16 cellular contexts compared by ENCODE assay signal in the genomic region with DNA sequence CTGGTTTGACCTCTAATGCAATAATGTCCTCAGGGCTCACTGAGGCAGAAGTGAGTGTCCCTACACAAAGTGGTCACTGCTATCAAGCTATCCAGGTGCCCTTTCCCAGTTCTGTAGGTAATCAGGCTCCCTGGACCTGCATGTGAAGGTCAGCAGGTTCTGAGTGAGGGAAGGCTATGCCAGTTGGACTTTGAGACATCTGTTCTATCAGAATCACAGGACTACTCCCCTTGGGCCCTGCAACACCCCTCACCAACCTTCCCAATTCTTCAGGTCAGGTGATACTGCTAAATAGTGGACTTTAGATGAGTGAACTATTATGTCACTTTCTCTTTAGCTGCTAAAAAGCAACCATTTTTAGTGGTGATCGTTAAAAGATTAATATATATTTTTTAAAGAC. TPM values are rescaled to one million over a fixed set of nuclear protein-coding genes. Genes with fewer than 3 reads are reported as not detected.
DNase-seq lines count a peak whose midpoint lies in the region; ATAC-seq and TF ChIP-seq lines count a peak whose summit lies in the region.
"Had no signal": no experiment of that assay in that cellular context is flagged by ENCODE, and none has a peak within 500 bp of the region (broad histone marks: within the 10 kb centered on the region; RNA-seq: fewer than 3 reads in every experiment).

No MANE protein-coding gene starts in this region.

- peak overlapping the region; percentile 95 for H3K27ac Mint-ChIP-seq in nephron progenitor cell
- H3K27ac Mint-ChIP-seq in activated CD8-positive, alpha-beta memory T cell treated with anti-CD3 and anti-CD28 coated beads, Interleukin-2, amount 10 ng/mL, durations not matched to agents 7 days and 5 days: no peak overlapping the region
- H3K27ac Mint-ChIP-seq: CD14-positive monocyte had no signal

- H3K4me1 ChIP-seq in IMR-90 (ENCODE audit: control insufficient read depth, insufficient read depth, low read length) (peaks cover 8% of the 10 kb centered on the region), esophagus (ENCODE audit: control insufficient read depth in 2 of 2, insufficient read depth in 2 of 2, low read length in 1 of 2) (no peaks in the 10 kb centered on the region), hepatocyte (ENCODE audit: insufficient read depth) (peaks cover 4% of the 10 kb centered on the region), testis (peaks cover 15% of the 10 kb centered on the region)
- H3K4me1 ChIP-seq: BLaER1, HAP-1 had no signal

- no peaks in the 10 kb centered on the region for H3K9me3 Mint-ChIP-seq in nephron progenitor cell
- H3K9me3 Mint-ChIP-seq in activated CD8-positive, alpha-beta memory T cell treated with anti-CD3 and anti-CD28 coated beads, Interleukin-2, amount 10 ng/mL, durations not matched to agents 7 days and 5 days (ENCODE audit: low read depth): no peaks in the 10 kb centered on the region
- H3K9me3 Mint-ChIP-seq: CD14-positive monocyte; CD4-positive, alpha-beta memory T cell had no signal

- H3K79me1 ChIP-seq in IMR-90 (ENCODE audit: low read depth in 1 of 2, low read length in 2 of 2): peaks cover 10 to 46% of the 10 kb centered on the region in 2 experiments

- no peak overlapping the region for H4K5ac ChIP-seq in IMR-90 (ENCODE audit: low read depth, low read length)

- H3K9me1 ChIP-seq in IMR-90 (ENCODE audit: insufficient read depth, low read length): peaks cover 21% of the 10 kb centered on the region

- H2AK9ac ChIP-seq in IMR-90 (replicated peaks; ENCODE audit: low read depth, low read length, poor library complexity): no peak overlapping the region

- H3K4ac ChIP-seq in IMR-90 (ENCODE audit: low read depth, low read length): peak overlapping the region; percentile 62; the same call in 1 of the 2 replicates

- H4K20me1 ChIP-seq in IMR-90 (ENCODE audit: insufficient read depth, low read length): peaks cover 15% of the 10 kb centered on the region; the same call in 1 of the 2 replicates
- no peaks in the 10 kb centered on the region for H4K20me1 ChIP-seq in hepatocyte (ENCODE audit: insufficient read depth, poor library complexity, severe bottlenecking)
- H4K20me1 ChIP-seq: BLaER1 had no signal

- no peak for TF ChIP-seq CTCF in IMR-90 (conservative IDR thresholded peaks at IDR 0.05; ENCODE audit: low read depth, low read length)
- TF ChIP-seq CTCF in hepatocyte (IDR thresholded peaks at IDR 0.05; ENCODE audit: poor library complexity): no peak
- no peak for TF ChIP-seq CTCF in nephron progenitor cell (IDR thresholded peaks at IDR 0.05)
- no peak for TF ChIP-seq CTCF in testis (IDR thresholded peaks at IDR 0.05)

- H3K4me3 ChIP-seq in IMR-90 (ENCODE audit: insufficient read depth, low read depth, low read length) (no peak overlapping the region), esophagus (ENCODE audit: low read depth in 1 of 2, low read length in 2 of 2) (no peak overlapping the region), hepatocyte (no peak overlapping the region), testis (no peak overlapping the region)
- H3K4me3 ChIP-seq: BLaER1, GM23248, HAP-1 had no signal

- peaks cover 21% of the 10 kb centered on the region for H3K4me1 Mint-ChIP-seq in nephron progenitor cell
- peaks cover 21% of the 10 kb centered on the region for H3K4me1 Mint-ChIP-seq in activated CD8-positive, alpha-beta memory T cell treated with anti-CD3 and anti-CD28 coated beads, Interleukin-2, amount 10 ng/mL, durations not matched to agents 7 days and 5 days

- in situ Hi-C loops in IMR-90 (cut with MboI; ENCODE audit: low sequenced_read_pairs): no loop called here

- H4K91ac ChIP-seq in IMR-90 (ENCODE audit: insufficient read depth, low read depth, low read length): no peak overlapping the region

- H3K4me2 ChIP-seq in IMR-90 (ENCODE audit: low read depth, low read length) (no peak overlapping the region; the same call in 1 of the 2 replicates), hepatocyte (no peak overlapping the region)
- H3K4me2 ChIP-seq: BLaER1 had no signal

- no peak overlapping the region for H3K14ac ChIP-seq in IMR-90 (replicated peaks; ENCODE audit: low read depth, low read length)

- ATAC-seq in IMR-90 (ENCODE audit: low read depth) (no peak), esophagus mucosa (no peak)
- no peak for ATAC-seq in activated CD8-positive, alpha-beta memory T cell treated with anti-CD3 and anti-CD28 coated beads, Interleukin-2, amount 10 ng/mL, durations not matched to agents 7 days and 5 days

- H2BK120ac ChIP-seq in IMR-90 (ENCODE audit: low read depth, low read length): no peak overlapping the region

- H3K79me2 ChIP-seq in hepatocyte: no peaks in the 10 kb centered on the region

- CTCF ChIA-PET in IMR-90 (lab: Yijun Ruan, JAX): no interaction called here
- CTCF ChIA-PET in activated CD8-positive, alpha-beta memory T cell treated with anti-CD3 and anti-CD28 coated beads, Interleukin-2, amount 10 ng/mL, durations not matched to agents 7 days and 5 days (lab: Charles Lee): interaction anchor here (1.1 kb wide), 1 partner anchor 30 kb away, joined by 3 read pairs; no protein-coding TSS in a partner anchor

- no peak overlapping the region for H2BK5ac ChIP-seq in IMR-90 (ENCODE audit: low read depth, low read length, poor library complexity, severe bottlenecking)

- no peak overlapping the region for H3K23ac ChIP-seq in IMR-90 (ENCODE audit: low read depth, low read length)

- H3K27me3 ChIP-seq in IMR-90 (ENCODE audit: control insufficient read depth, insufficient read depth, low read length) (no peaks in the 10 kb centered on the region), esophagus (ENCODE audit: control insufficient read depth in 1 of 2, insufficient read depth in 2 of 2, low read length in 2 of 2) (no peaks in the 10 kb centered on the region), hepatocyte (no peaks in the 10 kb centered on the region), testis (no peaks in the 10 kb centered on the region)
- H3K27me3 ChIP-seq: BLaER1 had no signal

- TF ChIP-seq POLR2A in IMR-90 (IDR thresholded peaks at IDR 0.05; ENCODE audit: low read depth, low read length) (no peak), testis (IDR thresholded peaks at IDR 0.05) (no peak)

- no TSS peak for BruUV-seq in IMR-90 (replicated peaks; lab: Mats Ljungman, UMichigan)

- H2BK20ac ChIP-seq in IMR-90 (ENCODE audit: low read depth, low read length): peak overlapping the region; percentile 11; the same call in 1 of the 2 replicates

- no peak overlapping the region for H4K8ac ChIP-seq in IMR-90 (ENCODE audit: low read depth in 2 of 2, low read length in 2 of 2)

- H3K9ac ChIP-seq in IMR-90 (ENCODE audit: low read depth, low read length): no peak overlapping the region
- H3K9ac ChIP-seq: BLaER1, GM23248 had no signal

- DNase-seq in IMR-90: no peak
- DNase-seq in hepatocyte (ENCODE audit: low spot score): peak; percentile 12
- DNase-seq in nephron progenitor cell: no peak
- no peak for DNase-seq in testis
- no peak for DNase-seq in stimulated activated CD4-positive, alpha-beta T cell treated with anti-CD3 and anti-CD28 coated beads, Interleukin-4, amount 100 ng/mL, for 4 hours
- DNase-seq in activated CD8-positive, alpha-beta memory T cell treated with anti-CD3 and anti-CD28 coated beads, Interleukin-2, amount 10 ng/mL, durations not matched to agents 7 days and 5 days: no peak
- DNase-seq: 8988T; CD4-positive, alpha-beta memory T cell; DMS79 treated with DMSO at 0.1 percent for 48 hours; GF-D8; GM23248 had no signal

- H3K36me3 Mint-ChIP-seq in nephron progenitor cell (ENCODE audit: low read depth): peaks cover 60% of the 10 kb centered on the region
- H3K36me3 Mint-ChIP-seq in activated CD8-positive, alpha-beta memory T cell treated with anti-CD3 and anti-CD28 coated beads, Interleukin-2, amount 10 ng/mL, durations not matched to agents 7 days and 5 days: peaks cover 44% of the 10 kb centered on the region

- 0 out of 3 replicates have a peak overlapping the region, but pooled peaks have one; percentile 32 for H2BK15ac ChIP-seq in IMR-90 (ENCODE audit: low read depth, low read length)

- dilution Hi-C loops in IMR-90 (cut with HindIII; ENCODE audit: low sequenced_read_pairs, unreplicated experiment): no loop called here

- POLR2A ChIA-PET in IMR-90 (lab: Charles Lee; ENCODE audit: unreplicated experiment): no interaction called here

- H2AFZ ChIP-seq in IMR-90 (replicated peaks; ENCODE audit: low read length, poor library complexity): no peak overlapping the region
- H2AFZ ChIP-seq in hepatocyte: no peak overlapping the region
- H2AFZ ChIP-seq: GM23248 had no signal

- H3K4me3 Mint-ChIP-seq in nephron progenitor cell: no peak overlapping the region
- no peak overlapping the region for H3K4me3 Mint-ChIP-seq in activated CD8-positive, alpha-beta memory T cell treated with anti-CD3 and anti-CD28 coated beads, Interleukin-2, amount 10 ng/mL, durations not matched to agents 7 days and 5 days
- H3K4me3 Mint-ChIP-seq: CD14-positive monocyte; CD4-positive, alpha-beta memory T cell had no signal

- H3K18ac ChIP-seq in IMR-90 (ENCODE audit: low read depth, low read length): no peak overlapping the region

- H3K27me3 Mint-ChIP-seq in nephron progenitor cell (ENCODE audit: low read depth, poor library complexity): no peaks in the 10 kb centered on the region
- no peaks in the 10 kb centered on the region for H3K27me3 Mint-ChIP-seq in activated CD8-positive, alpha-beta memory T cell treated with anti-CD3 and anti-CD28 coated beads, Interleukin-2, amount 10 ng/mL, durations not matched to agents 7 days and 5 days
- H3K27me3 Mint-ChIP-seq: CD4-positive, alpha-beta memory T cell had no signal

- H3K9me2 ChIP-seq in hepatocyte (replicated peaks; ENCODE audit: insufficient read depth): no peaks in the 10 kb centered on the region

- H3K36me3 ChIP-seq in IMR-90 (ENCODE audit: control insufficient read depth, insufficient read depth, low read length): peaks cover 47% of the 10 kb centered on the region
- peaks cover 2 to 27% of the 10 kb centered on the region in 2 donors for H3K36me3 ChIP-seq in esophagus (ENCODE audit: control insufficient read depth in 2 of 2, insufficient read depth in 2 of 2, low read length in 1 of 2)
- H3K36me3 ChIP-seq in hepatocyte (replicated peaks; ENCODE audit: insufficient read depth, low read depth): no peaks in the 10 kb centered on the region
- no peaks in the 10 kb centered on the region for H3K36me3 ChIP-seq in testis (ENCODE audit: low read depth, missing control alignments)

- H3K9me3 ChIP-seq in IMR-90 (ENCODE audit: control insufficient read depth, insufficient read depth, low read length): no peaks in the 10 kb centered on the region
- H3K9me3 ChIP-seq in esophagus (ENCODE audit: control insufficient read depth in 2 of 2, insufficient read depth in 1 of 2, low read depth in 1 of 2, low read length in 1 of 2): no peaks in the 10 kb centered on the region
- H3K9me3 ChIP-seq in hepatocyte (ENCODE audit: low read depth): no peaks in the 10 kb centered on the region
- no peaks in the 10 kb centered on the region for H3K9me3 ChIP-seq in testis
- H3K9me3 ChIP-seq: BLaER1, HAP-1 had no signal

- no peak for TF ChIP-seq RAD21 in IMR-90 (IDR thresholded peaks at IDR 0.05; ENCODE audit: low read length)

- H3K56ac ChIP-seq in IMR-90 (ENCODE audit: extremely low read depth, insufficient read depth, low read length): no peak overlapping the region

- H3K27ac ChIP-seq in IMR-90 (ENCODE audit: insufficient read depth, low read length): peak overlapping the region; percentile 22; the same call in 1 of the 2 replicates
- peak overlapping the region; percentile 15 to 78 for H3K27ac ChIP-seq in esophagus (ENCODE audit: low read depth in 2 of 2, low read length in 1 of 2)
- H3K27ac ChIP-seq in hepatocyte: peak overlapping the region; percentile 52
- no peak overlapping the region for H3K27ac ChIP-seq in testis
- H3K27ac ChIP-seq: BLaER1, GM23248 had no signal

- WGBS in IMR-90 (ENCODE audit: extremely low coverage in 2 of 2, insufficient read length in 1 of 2), 2 experiments: no CpG with 5 or more reads among the region's 1 CpG
- 85 to 86% methylated on average over 1 of the region's 1 CpG for WGBS in esophagus, 2 donors
- WGBS in hepatocyte (ENCODE audit: low lambda C conversion rate, missing lambda C conversion rate): 100% methylated on average over 1 of the region's 1 CpG
- 95 to 97% methylated on average over 1 of the region's 1 CpG for WGBS in testis, 2 donors

- H2AK5ac ChIP-seq in IMR-90 (ENCODE audit: low read depth, low read length): 0 out of 2 replicates have a peak overlapping the region, but pooled peaks have one; percentile 12

- intact Hi-C loops in IMR-90 (cut with micrococcal nuclease) (no loop called here), testis (cut with DNase I; ENCODE audit: low total_unique reads) (no loop called here)

RNA-seq across cellular contexts. Expression of gene ZZEF1, which starts 37.6 kb away (rescaled TPM):
- total RNA-seq in IMR-90 (2012; rRNA removed): 32.2 and 34.4 TPM in 2 replicates
- 11.4 and 13.3 TPM in 2 replicates for polyA plus RNA-seq in IMR-90 (2012; rRNA removed)
- polyA plus RNA-seq in IMR-90 (2012; cell fraction: cytosol; rRNA removed): 6.0 and 6.6 TPM in 2 replicates
- polyA plus RNA-seq in IMR-90 (2012; cell fraction: nucleus; rRNA removed; ENCODE audit: low replicate concordance): 28.8 and 34.0 TPM in 2 replicates
- polyA plus RNA-seq in esophagus: 10 to 100 TPM; 11.3 to 18.3 TPM
- 32.7 and 33.9 TPM in 2 replicates for total RNA-seq in hepatocyte
- polyA plus RNA-seq in hepatocyte: 5.7 and 10.9 TPM in 2 replicates
- 100 to 1,000 TPM; 115 to 129 TPM for total RNA-seq in testis
- 36.3 TPM for polyA plus RNA-seq in testis (ENCODE audit: insufficient read depth, low read depth, low replicate concordance)
- 27.4 TPM for total RNA-seq in esophagus mucosa
- total RNA-seq in activated CD8-positive, alpha-beta memory T cell treated with anti-CD3 and anti-CD28 coated beads, Interleukin-2, amount 10 ng/mL, durations not matched to agents 7 days and 5 days: 10 to 100 TPM; 49.6 to 61.9 TPM

RNA-seq across cellular contexts. Expression of gene CYB5D2, which starts 37.8 kb away (rescaled TPM):
- 14.7 and 15.2 TPM in 2 replicates for total RNA-seq in IMR-90 (2012; rRNA removed)
- polyA plus RNA-seq in IMR-90 (2012; rRNA removed): 22.2 and 23.6 TPM in 2 replicates
- 32.8 and 33.6 TPM in 2 replicates for polyA plus RNA-seq in IMR-90 (2012; cell fraction: cytosol; rRNA removed)
- polyA plus RNA-seq in IMR-90 (2012; cell fraction: nucleus; rRNA removed; ENCODE audit: low replicate concordance): 9.0 and 14.1 TPM in 2 replicates
- polyA plus RNA-seq in esophagus: 10 to 100 TPM; 11.0 to 11.5 TPM
- 23.1 and 25.6 TPM in 2 replicates for total RNA-seq in hepatocyte
- 24.0 and 28.4 TPM in 2 replicates for polyA plus RNA-seq in hepatocyte
- 10 to 100 TPM; 75.1 to 90.3 TPM for total RNA-seq in testis
- polyA plus RNA-seq in testis (ENCODE audit: insufficient read depth, low read depth, low replicate concordance): 102 TPM
- 14.0 TPM for total RNA-seq in esophagus mucosa
- 1 to 10 TPM; 7.2 to 8.6 TPM for total RNA-seq in activated CD8-positive, alpha-beta memory T cell treated with anti-CD3 and anti-CD28 coated beads, Interleukin-2, amount 10 ng/mL, durations not matched to agents 7 days and 5 days

Comparison
In these comparisons a context has a peak if more than half of its experiments do, and no peak if none do; other contexts are left out.
1. H3K27ac ChIP-seq: peak in IMR-90 (single experiment), esophagus (2 of 2) and hepatocyte (single experiment); none in testis (0 of 2).